ENCODE assay signal across 9 cellular contexts in the genomic region with DNA sequence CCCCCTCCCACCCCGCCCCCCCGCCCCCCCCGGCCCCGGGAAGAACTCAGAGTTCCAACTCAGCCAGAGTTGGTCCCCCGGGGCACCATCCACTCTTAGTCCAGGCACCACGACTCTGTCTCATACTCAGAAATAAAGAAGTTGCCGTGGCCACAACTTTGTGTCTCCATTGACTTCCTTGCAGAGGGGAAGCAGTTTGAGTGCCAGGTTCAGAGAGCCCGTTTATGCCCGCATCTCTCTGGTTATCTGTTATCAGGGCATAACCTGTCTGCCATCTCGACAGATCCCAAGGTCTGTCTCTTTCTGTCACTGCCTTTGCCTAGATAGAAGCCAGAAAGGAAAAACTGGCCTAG. TPM values are rescaled to one million over a fixed set of nuclear protein-coding genes. Genes with fewer than 3 reads are reported as not detected.
DNase-seq lines count a peak whose midpoint lies in the region; ATAC-seq and TF ChIP-seq lines count a peak whose summit lies in the region.
"Had no signal": no experiment of that assay in that cellular context is flagged by ENCODE, and none has a peak within 500 bp of the region (broad histone marks: within the 10 kb centered on the region; RNA-seq: fewer than 3 reads in every experiment).

No MANE protein-coding gene starts in this region.

- DNase-seq in NOMO-1 (lab: John Stamatoyannopoulos, UW; ENCODE audit: unreplicated experiment in 2 of 2), result peak; percentile 24 to 50
- no peak for DNase-seq in NOMO-1 treated with DMSO at 0.1 percent for 48 hours (lab: John Stamatoyannopoulos, UW; ENCODE audit: unreplicated experiment)
- peak; percentile 55 to 57 for DNase-seq in Kasumi-1 (lab: John Stamatoyannopoulos, UW)
- DNase-seq in breast epithelium (ENCODE audit: low spot score in 2 of 2), result no peak
- peak in 1 of 3 donors; percentile 34 for DNase-seq in mucosa of descending colon
- no peak for DNase-seq in NCI-H1436 (lab: John Stamatoyannopoulos, UW)
- DNase-seq in amniotic stem cell (lab: John Stamatoyannopoulos, UW), result no peak
- DNase-seq in SKM-1 treated with dmso at 0.1 percent for 144 hours (lab: John Stamatoyannopoulos, UW; ENCODE audit: unreplicated experiment), result no peak

- H3K36me3 ChIP-seq in breast epithelium (no peaks in the 10 kb centered on the region), mucosa of descending colon (ENCODE audit: low read depth) (no peaks in the 10 kb centered on the region)

- H3K9me3 ChIP-seq in breast epithelium, result no peaks in the 10 kb centered on the region
- H3K9me3 ChIP-seq in mucosa of descending colon, result no peaks in the 10 kb centered on the region

- H3K4me3 ChIP-seq in breast epithelium, result peak overlapping the region; percentile 87 to 95 (median 92)
- H3K4me3 ChIP-seq in mucosa of descending colon, result peak overlapping the region; percentile 84

- peaks cover 3 to 6% of the 10 kb centered on the region in 2 donors for H3K4me1 ChIP-seq in breast epithelium
- H3K4me1 ChIP-seq in mucosa of descending colon (ENCODE audit: low read depth), result peaks cover 18% of the 10 kb centered on the region

- peak overlapping the region; percentile 95 to 98 for H3K27ac ChIP-seq in breast epithelium

- ATAC-seq in mucosa of descending colon, result peak; percentile 6

- intact Hi-C loops in breast epithelium (cut with DNase I; ENCODE audit: low total_unique reads) (no loop called here), mucosa of descending colon (cut with DNase I, micrococcal nuclease) (no loop called here)

- TF ChIP-seq CTCF in breast epithelium (IDR thresholded peaks at IDR 0.05) (no peak), mucosa of descending colon (IDR thresholded peaks at IDR 0.05) (no peak)

- H3K27me3 ChIP-seq in breast epithelium, result no peaks in the 10 kb centered on the region

- no peak for TF ChIP-seq POLR2A in breast epithelium (IDR thresholded peaks at IDR 0.05)

RNA-seq across cellular contexts. Expression of gene CDC5L, which starts 0.6 kb away (rescaled TPM):
- total RNA-seq in breast epithelium (10 to 100 TPM; 21.1 to 29.1 (median 22.0) TPM), mucosa of descending colon (10 to 100 TPM; 16.9 to 20.7 (median 17.8) TPM)

RNA-seq across cellular contexts. Expression of gene SPATS1, which starts 45.7 kb away (rescaled TPM):
- total RNA-seq in breast epithelium, result not detected
- total RNA-seq in mucosa of descending colon, result not detected
- total RNA-seq: subcutaneous adipose tissue had no signal

Comparison
In these comparisons a context has a peak if more than half of its experiments do, and no peak if none do; other contexts are left out.
1. DNase-seq: peak in NOMO-1 (2 of 2) and Kasumi-1 (2 of 2); none in NOMO-1 treated with DMSO at 0.1 percent for 48 hours (single experiment), breast epithelium (0 of 2), NCI-H1436 (single experiment), amniotic stem cell (single experiment) and SKM-1 treated with dmso at 0.1 percent for 144 hours (single experiment).